In genomic region chr20:59884494-59884893, GRCh38 we compare ENCODE assay signal across 10 cellular contexts.
"Had no signal": no experiment of that assay in that cellular context is flagged by ENCODE, and none has a peak within 500 bp of the region (broad histone marks: within the 10 kb centered on the region; RNA-seq: fewer than 3 reads in every experiment).

No MANE protein-coding gene starts in this region.

- H3K27ac Mint-ChIP-seq: GM23338, H9, HFFc6 had no signal

- H3K4me1 Mint-ChIP-seq: GM23338, H9 had no signal

- DNase-seq: H9, HCEC 1CT, HFFc6, IMR-90, KG1 had no signal

- H3K9me3 Mint-ChIP-seq: GM23338, HFFc6 had no signal

- H3K4me3 Mint-ChIP-seq: GM23338, H9, HFFc6 had no signal

- FAIRE-seq: H1, H54, K562 had no signal

- H3K27ac ChIP-seq: HL-60 had no signal

- ATAC-seq: GM23338, K562 had no signal

- H3K4me3 ChIP-seq: GM23338, K562 had no signal
